ENCODE assay signal across 8 cellular contexts in genomic region chr5:134436523-134437339, GRCh38. TPM values are rescaled to one million over a fixed set of nuclear protein-coding genes. Genes with fewer than 3 reads are reported as not detected.
A peak's percentile ranks its signal among the peaks of the same experiment; 100 is the strongest.
DNase-seq lines count a peak whose midpoint lies in the region; ATAC-seq and TF ChIP-seq lines count a peak whose summit lies in the region.

No MANE protein-coding gene starts in this region.

- DNase-seq in EH (ENCODE audit: low read depth) (peak; percentile 96), MG63 (peak; percentile 97), T1000 (lab: John Stamatoyannopoulos, UW) (peak; percentile 72), breast epithelium (ENCODE audit: low spot score in 2 of 2) (peak; percentile 82 to 88), left lobe of liver (ENCODE audit: low spot score) (peak; percentile 69), iPS-NIHi11 (ENCODE audit: low spot score) (no peak)
- peak; percentile 6 to 14 for DNase-seq in stimulated activated CD4-positive, alpha-beta T cell treated with anti-CD3 and anti-CD28 coated beads, Interleukin-4, amount 100 ng/mL, for 4 hours

- no peaks in the 10 kb centered on the region for H3K9me3 ChIP-seq in MG63
- H3K9me3 ChIP-seq in breast epithelium: no peaks in the 10 kb centered on the region

- TF ChIP-seq CTCF in breast epithelium (IDR thresholded peaks at IDR 0.05): no peak

- H3K36me3 ChIP-seq in MG63: no peaks in the 10 kb centered on the region
- H3K36me3 ChIP-seq in breast epithelium: no peaks in the 10 kb centered on the region

- intact Hi-C loops in breast epithelium (cut with DNase I; ENCODE audit: low total_unique reads): no loop called here

- H3K4me1 ChIP-seq in breast epithelium: peaks cover 13 to 29% of the 10 kb centered on the region in 2 donors

- peak overlapping the region; percentile 82 to 91 for H3K27ac ChIP-seq in breast epithelium

- H3K27me3 ChIP-seq in MG63: no peaks in the 10 kb centered on the region
- H3K27me3 ChIP-seq in breast epithelium: no peaks in the 10 kb centered on the region

- H3K4me3 ChIP-seq in MG63: no peak overlapping the region; the same call in 1 of the 2 replicates
- H3K4me3 ChIP-seq in breast epithelium: peak overlapping the region in 1 of 3 donors; percentile 5

- peak; percentile 92 for ATAC-seq in GM21786 (IDR thresholded peaks at IDR 0.05; ENCODE audit: unreplicated experiment)
- peak; percentile 55 for ATAC-seq in left lobe of liver

- no peak for TF ChIP-seq POLR2A in breast epithelium (IDR thresholded peaks at IDR 0.05)

RNA-seq across cellular contexts. Expression of gene CDKN2AIPNL, which starts 25.1 kb away (rescaled TPM):
- 116 and 161 TPM in 2 replicates for total RNA-seq in MG63 (2014; rRNA removed; shearing (Covaris generic); ENCODE audit: low replicate concordance)
- total RNA-seq in breast epithelium (10 to 100 TPM; 16.2 to 20.8 (median 19.7) TPM), left lobe of liver (9.9 TPM)
